13 cellular contexts compared by ENCODE assay signal in genomic region chr3:13078158-13078905, GRCh38. TPM values are rescaled to one million over a fixed set of nuclear protein-coding genes. Genes with fewer than 3 reads are reported as not detected.
A peak's percentile ranks its signal among the peaks of the same experiment; 100 is the strongest.
DNase-seq lines count a peak whose midpoint lies in the region; ATAC-seq and TF ChIP-seq lines count a peak whose summit lies in the region.
"Had no signal": no experiment of that assay in that cellular context is flagged by ENCODE, and none has a peak within 500 bp of the region (broad histone marks: within the 10 kb centered on the region; RNA-seq: fewer than 3 reads in every experiment).

No MANE protein-coding gene starts in this region.

- ATAC-seq in stimulated activated naive CD8-positive, alpha-beta T cell treated with anti-CD3 and anti-CD28 coated beads, Interleukin-15, amount 100 ng/mL, for 72 hours = peak; percentile 59
- ATAC-seq in stimulated activated naive CD8-positive, alpha-beta T cell treated with anti-CD3 and anti-CD28 coated beads, Interleukin-15, Interleukin-2, amounts not matched to agents 100 U/mL and 50 U/mL, for 24 hours = no peak
- ATAC-seq: gastroesophageal sphincter had no signal

- H3K4me3 Mint-ChIP-seq in stimulated activated naive CD8-positive, alpha-beta T cell treated with anti-CD3 and anti-CD28 coated beads, Interleukin-15, amount 100 ng/mL, for 72 hours = peak overlapping the region in 1 of 2 donors; percentile 19
- H3K4me3 Mint-ChIP-seq: neural crest cell had no signal

- intact Hi-C loops in colonic mucosa (cut with DNase I) = no loop called here
- intact Hi-C loops in ascending aorta (cut with DNase I) = no loop called here

- H3K4me3 ChIP-seq in colonic mucosa (no peak overlapping the region), ascending aorta (no peak overlapping the region)
- H3K4me3 ChIP-seq: adrenal gland, gastroesophageal sphincter had no signal

- peaks cover 26% of the 10 kb centered on the region for H3K4me1 Mint-ChIP-seq in stimulated activated naive CD8-positive, alpha-beta T cell treated with anti-CD3 and anti-CD28 coated beads, Interleukin-15, amount 100 ng/mL, for 72 hours

- H3K27me3 Mint-ChIP-seq in stimulated activated naive CD8-positive, alpha-beta T cell treated with anti-CD3 and anti-CD28 coated beads, Interleukin-15, amount 100 ng/mL, for 72 hours = peaks cover 14% of the 10 kb centered on the region

- H3K27me3 ChIP-seq in colonic mucosa (peaks cover 8% of the 10 kb centered on the region), ascending aorta (no peaks in the 10 kb centered on the region)

- H3K9me3 Mint-ChIP-seq in stimulated activated naive CD8-positive, alpha-beta T cell treated with anti-CD3 and anti-CD28 coated beads, Interleukin-15, amount 100 ng/mL, for 72 hours = no peaks in the 10 kb centered on the region
- H3K9me3 Mint-ChIP-seq: neural crest cell had no signal

- TF ChIP-seq CTCF in colonic mucosa (IDR thresholded peaks at IDR 0.05) (no peak), ascending aorta (IDR thresholded peaks at IDR 0.05) (no peak)

- no peaks in the 10 kb centered on the region for H3K9me3 ChIP-seq in colonic mucosa
- no peaks in the 10 kb centered on the region for H3K9me3 ChIP-seq in ascending aorta
- H3K9me3 ChIP-seq: adrenal gland, gastroesophageal sphincter had no signal

- DNase-seq in stimulated activated naive CD8-positive, alpha-beta T cell treated with anti-CD3 and anti-CD28 coated beads, Interleukin-15, amount 100 ng/mL, for 72 hours = no peak
- DNase-seq in stimulated activated naive CD8-positive, alpha-beta T cell treated with anti-CD3 and anti-CD28 coated beads, Interleukin-15, Interleukin-2, amounts not matched to agents 100 U/mL and 50 U/mL, for 24 hours = no peak
- DNase-seq in NCI-H69 (lab: John Stamatoyannopoulos, UW) = peak; percentile 84
- peak; percentile 62 to 67 for DNase-seq in hippocampal formation (lab: John Stamatoyannopoulos, UW)
- no peak for DNase-seq in activated T-cell treated with anti-CD3 and anti-CD28 coated beads, Interleukin-2, amount 50 U/mL, for 48 hours
- DNase-seq in colonic mucosa = no peak
- DNase-seq in ascending aorta (ENCODE audit: low spot score in 2 of 2) = no peak
- DNase-seq in NK-92 treated with Interleukin-12 subunit alpha and Interleukin-12 subunit beta, amount 100 ng/mL, for 24 hours (lab: John Stamatoyannopoulos, UW) = no peak
- DNase-seq: activated CD8-positive, alpha-beta memory T cell treated with anti-CD3 and anti-CD28 coated beads for 24 hours; AML-193 had no signal

- H3K36me3 ChIP-seq in colonic mucosa (no peaks in the 10 kb centered on the region), ascending aorta (no peaks in the 10 kb centered on the region)
- H3K36me3 ChIP-seq: adrenal gland, gastroesophageal sphincter had no signal

- no peak overlapping the region for H3K9ac ChIP-seq in colonic mucosa (ENCODE audit: low read depth in 2 of 2, low read length in 2 of 2)

- no peak overlapping the region for H3K27ac Mint-ChIP-seq in stimulated activated naive CD8-positive, alpha-beta T cell treated with anti-CD3 and anti-CD28 coated beads, Interleukin-15, amount 100 ng/mL, for 72 hours

- H3K27ac ChIP-seq in colonic mucosa (no peak overlapping the region), ascending aorta (peak overlapping the region in 1 of 2 donors; percentile 11)
- H3K27ac ChIP-seq: adrenal gland, gastroesophageal sphincter had no signal

- no peaks in the 10 kb centered on the region for H3K4me1 ChIP-seq in colonic mucosa
- H3K4me1 ChIP-seq in ascending aorta = peaks cover 21 to 35% of the 10 kb centered on the region in 2 donors

RNA-seq across cellular contexts. Expression of gene IQSEC1, which starts 5.1 kb away (rescaled TPM):
- total RNA-seq in colonic mucosa (10 to 100 TPM; 14.8 to 19.2 TPM), ascending aorta (148 TPM)

Comparison
In these comparisons a context has a peak if more than half of its experiments do, and no peak if none do; other contexts are left out.
1. DNase-seq: peak in NCI-H69 (single experiment) and hippocampal formation (2 of 2); none in stimulated activated naive CD8-positive, alpha-beta T cell treated with anti-CD3 and anti-CD28 coated beads, Interleukin-15, amount 100 ng/mL, for 72 hours (0 of 2), stimulated activated naive CD8-positive, alpha-beta T cell treated with anti-CD3 and anti-CD28 coated beads, Interleukin-15, Interleukin-2, amounts not matched to agents 100 U/mL and 50 U/mL, for 24 hours (single experiment), activated T-cell treated with anti-CD3 and anti-CD28 coated beads, Interleukin-2, amount 50 U/mL, for 48 hours (0 of 2), colonic mucosa (single experiment), ascending aorta (0 of 2) and NK-92 treated with Interleukin-12 subunit alpha and Interleukin-12 subunit beta, amount 100 ng/mL, for 24 hours (single experiment).